15 cellular contexts compared by ENCODE assay signal in genomic region chr7:24378871-24379608, GRCh38.
A peak's percentile ranks its signal among the peaks of the same experiment; 100 is the strongest.
DNase-seq lines count a peak whose midpoint lies in the region; ATAC-seq, FAIRE-seq and TF ChIP-seq lines count a peak whose summit lies in the region.
"Had no signal": no experiment of that assay in that cellular context is flagged by ENCODE, and none has a peak within 500 bp of the region (broad histone marks: within the 10 kb centered on the region; RNA-seq: fewer than 3 reads in every experiment).

No MANE protein-coding gene starts in this region.

- H3K27ac Mint-ChIP-seq in GM23338: no peak overlapping the region; the same call in 1 of the 2 replicates
- H3K27ac Mint-ChIP-seq in activated naive CD8-positive, alpha-beta T cell treated with anti-CD3 and anti-CD28 coated beads, Interleukin-2, amount 50 U/mL, for 24 hours: no peak overlapping the region
- H3K27ac Mint-ChIP-seq: activated naive CD8-positive, alpha-beta T cell; CD8-positive, alpha-beta T cell; stimulated activated naive CD8-positive, alpha-beta T cell treated with anti-CD3 and anti-CD28 coated beads, Interleukin-15, amount 100 ng/mL, for 72 hours had no signal

- CTCF ChIA-PET in Panc1 (lab: Charles Lee): no interaction called here

- peaks cover 18% of the 10 kb centered on the region; the same call in 2 of the 3 replicates for H3K9me3 Mint-ChIP-seq in GM23338
- no peaks in the 10 kb centered on the region for H3K9me3 Mint-ChIP-seq in activated naive CD8-positive, alpha-beta T cell treated with anti-CD3 and anti-CD28 coated beads, Interleukin-2, amount 50 U/mL, for 24 hours
- H3K9me3 Mint-ChIP-seq: stimulated activated naive CD8-positive, alpha-beta T cell treated with anti-CD3 and anti-CD28 coated beads, Interleukin-15, amount 100 ng/mL, for 72 hours had no signal

- H3K4me3 Mint-ChIP-seq in GM23338: no peak overlapping the region
- H3K4me3 Mint-ChIP-seq in activated naive CD8-positive, alpha-beta T cell treated with anti-CD3 and anti-CD28 coated beads, Interleukin-2, amount 50 U/mL, for 24 hours: no peak overlapping the region
- H3K4me3 Mint-ChIP-seq: activated naive CD8-positive, alpha-beta T cell; CD8-positive, alpha-beta T cell; stimulated activated naive CD8-positive, alpha-beta T cell treated with anti-CD3 and anti-CD28 coated beads, Interleukin-15, amount 100 ng/mL, for 72 hours had no signal

- H3K4me1 ChIP-seq in GM23338 (ENCODE audit: insufficient read depth): peaks cover 64% of the 10 kb centered on the region
- no peaks in the 10 kb centered on the region for H3K4me1 ChIP-seq in Panc1 (ENCODE audit: control insufficient read depth, insufficient read depth, low read length)
- no peaks in the 10 kb centered on the region for H3K4me1 ChIP-seq in pancreas
- H3K4me1 ChIP-seq in heart left ventricle: no peaks in the 10 kb centered on the region

- no peaks in the 10 kb centered on the region for H4K20me1 ChIP-seq in GM23338 (replicated peaks; ENCODE audit: insufficient read depth)

- H3F3A ChIP-seq in GM23338 (replicated peaks; ENCODE audit: low read depth): no peaks in the 10 kb centered on the region; the same call in 1 of the 2 replicates

- no peak for ATAC-seq in GM23338
- ATAC-seq in Panc1: peak; percentile 65
- peak; percentile 50 to 88 (median 72) for ATAC-seq in pancreas
- ATAC-seq in heart left ventricle: no peak
- ATAC-seq in activated naive CD8-positive, alpha-beta T cell treated with anti-CD3 and anti-CD28 coated beads, Interleukin-2, amount 50 U/mL, for 24 hours: no peak
- ATAC-seq: CD8-positive, alpha-beta T cell; stimulated activated naive CD8-positive, alpha-beta T cell treated with anti-CD3 and anti-CD28 coated beads, Interleukin-15, amount 100 ng/mL, for 72 hours had no signal

- H3K4me3 ChIP-seq in GM23338 (no peak overlapping the region), Panc1 (ENCODE audit: low read depth in 2 of 2, low read length in 2 of 2) (no peak overlapping the region), pancreas (no peak overlapping the region), heart left ventricle (no peak overlapping the region)
- H3K4me3 ChIP-seq: dorsolateral prefrontal cortex had no signal

- 56 to 61% methylated on average over 8 of the region's 8 CpGs for WGBS in pancreas, 2 donors
- 70 to 76% (median 73%) methylated on average over 8 of the region's 8 CpGs for WGBS in heart left ventricle, 4 donors

- peaks cover 64% of the 10 kb centered on the region for H3K4me1 Mint-ChIP-seq in GM23338
- no peaks in the 10 kb centered on the region for H3K4me1 Mint-ChIP-seq in activated naive CD8-positive, alpha-beta T cell treated with anti-CD3 and anti-CD28 coated beads, Interleukin-2, amount 50 U/mL, for 24 hours
- H3K4me1 Mint-ChIP-seq: stimulated activated naive CD8-positive, alpha-beta T cell treated with anti-CD3 and anti-CD28 coated beads, Interleukin-15, amount 100 ng/mL, for 72 hours had no signal

- H3K4me2 ChIP-seq in GM23338: peak overlapping the region; percentile 18; the same call in 1 of the 2 replicates

- H2AFZ ChIP-seq in GM23338: no peak overlapping the region

- TF ChIP-seq POLR2A in heart left ventricle (IDR thresholded peaks at IDR 0.05): no peak
- TF ChIP-seq POLR2A in erythroblast (IDR thresholded peaks at IDR 0.05; ENCODE audit: low read length): no peak

- H3K36me3 Mint-ChIP-seq in GM23338 (ENCODE audit: low read depth): peaks cover 26% of the 10 kb centered on the region
- no peaks in the 10 kb centered on the region for H3K36me3 Mint-ChIP-seq in activated naive CD8-positive, alpha-beta T cell treated with anti-CD3 and anti-CD28 coated beads, Interleukin-2, amount 50 U/mL, for 24 hours (ENCODE audit: low read depth)
- H3K36me3 Mint-ChIP-seq: activated naive CD8-positive, alpha-beta T cell; CD8-positive, alpha-beta T cell had no signal

- BruUV-seq in Panc1 (replicated peaks; lab: Mats Ljungman, UMichigan): no TSS peak

- intact Hi-C loops in Panc1 (cut with micrococcal nuclease; ENCODE audit: unreplicated experiment) (no loop called here), pancreas (cut with DNase I) (no loop called here), heart left ventricle (cut with DNase I) (no loop called here)

- 0 out of 2 replicates have a peak, but pooled peaks cover 6% of the 10 kb centered on the region for H3K36me3 ChIP-seq in GM23338 (ENCODE audit: insufficient read depth)
- no peaks in the 10 kb centered on the region for H3K36me3 ChIP-seq in Panc1 (ENCODE audit: control insufficient read depth, insufficient read depth, low read length)
- H3K36me3 ChIP-seq in pancreas: no peaks in the 10 kb centered on the region
- H3K36me3 ChIP-seq in heart left ventricle: no peaks in the 10 kb centered on the region

- FAIRE-seq in pancreas (lab: Jason Lieb, UNC): no peak

- no peaks in the 10 kb centered on the region; the same call in 1 of the 2 replicates for H3K79me2 ChIP-seq in GM23338 (replicated peaks; ENCODE audit: insufficient read depth)

- H3K27ac ChIP-seq in GM23338 (ENCODE audit: low read depth) (no peak overlapping the region), Panc1 (ENCODE audit: low read length) (no peak overlapping the region), epithelial cell of prostate (no peak overlapping the region), pancreas (no peak overlapping the region), heart left ventricle (no peak overlapping the region)
- H3K27ac ChIP-seq: dorsolateral prefrontal cortex had no signal

- DNase-seq in GM23338 (ENCODE audit: low spot score): no peak
- no peak for DNase-seq in Panc1 (ENCODE audit: low read depth, low spot score)
- DNase-seq in epithelial cell of prostate (ENCODE audit: low read depth, low spot score): peak; percentile 43
- DNase-seq in pancreas: peak in 3 of 6 donors; percentile 5 to 29 (median 18)
- DNase-seq in heart left ventricle: no peak
- DNase-seq in activated naive CD8-positive, alpha-beta T cell treated with anti-CD3 and anti-CD28 coated beads, Interleukin-2, amount 50 U/mL, for 24 hours: no peak
- no peak for DNase-seq in erythroblast (lab: John Stamatoyannopoulos, UW)
- DNase-seq in NOMO-1 treated with dmso at 0.1 percent for 144 hours (lab: John Stamatoyannopoulos, UW; ENCODE audit: unreplicated experiment): no peak
- DNase-seq: CD8-positive, alpha-beta T cell; dorsolateral prefrontal cortex; KG1; NCI-H2029 treated with DMSO at 0.1 percent for 48 hours; stimulated activated CD4-positive, alpha-beta T cell treated with anti-CD3 and anti-CD28 coated beads, Interleukin-4, amount 100 ng/mL, for 24 hours; stimulated activated naive CD8-positive, alpha-beta T cell treated with anti-CD3 and anti-CD28 coated beads, Interleukin-15, amount 100 ng/mL, for 72 hours had no signal

- H3K27me3 ChIP-seq in GM23338 (ENCODE audit: insufficient read depth) (no peaks in the 10 kb centered on the region), Panc1 (ENCODE audit: control insufficient read depth, insufficient read depth, low read length) (no peaks in the 10 kb centered on the region), pancreas (no peaks in the 10 kb centered on the region), heart left ventricle (peaks cover 0 to 5% (median 0%) of the 10 kb centered on the region in 9 donors)

- TF ChIP-seq CTCF in GM23338 (conservative IDR thresholded peaks at IDR 0.05; ENCODE audit: low read depth in 2 of 2): no peak
- TF ChIP-seq CTCF in Panc1 (IDR thresholded peaks at IDR 0.05): no peak
- TF ChIP-seq CTCF in pancreas (IDR thresholded peaks at IDR 0.05): no peak
- TF ChIP-seq CTCF in heart left ventricle (IDR thresholded peaks at IDR 0.05): no peak

- POLR2A ChIA-PET in Panc1 (lab: Charles Lee): no interaction called here

- peaks cover 4% of the 10 kb centered on the region for H3K27me3 Mint-ChIP-seq in GM23338 (ENCODE audit: insufficient read depth, low read depth, poor library complexity)
- no peaks in the 10 kb centered on the region for H3K27me3 Mint-ChIP-seq in activated naive CD8-positive, alpha-beta T cell treated with anti-CD3 and anti-CD28 coated beads, Interleukin-2, amount 50 U/mL, for 24 hours
- H3K27me3 Mint-ChIP-seq: activated naive CD8-positive, alpha-beta T cell had no signal

- H3K9me3 ChIP-seq in Panc1 (ENCODE audit: control insufficient read depth, insufficient read depth, low read depth, low read length): no peaks in the 10 kb centered on the region
- H3K9me3 ChIP-seq in pancreas: no peaks in the 10 kb centered on the region
- peaks cover 0 to 8% (median 0%) of the 10 kb centered on the region in 12 donors for H3K9me3 ChIP-seq in heart left ventricle

- peaks cover 4% of the 10 kb centered on the region; the same call in 1 of the 2 replicates for H3K9me2 ChIP-seq in GM23338 (ENCODE audit: insufficient read depth)

- in situ Hi-C loops in Panc1 (cut with HindIII; ENCODE audit: low pct_unique_long_range_greater_than_20kb, low sequenced_read_pairs): no loop called here

TF ChIP-seq in GM23338, 12 proteins besides CTCF, POLR2A, EP300 and RAD21 (continues in another document):
- TF ChIP-seq EZH2phosphoT487 (IDR thresholded peaks at IDR 0.05; ENCODE audit: unreplicated experiment): no peak

Comparison
In these comparisons a context has a peak if more than half of its experiments do, and no peak if none do; other contexts are left out.
1. ATAC-seq: peak in Panc1 (single experiment) and pancreas (4 of 4); none in GM23338 (single experiment), heart left ventricle (0 of 4) and activated naive CD8-positive, alpha-beta T cell treated with anti-CD3 and anti-CD28 coated beads, Interleukin-2, amount 50 U/mL, for 24 hours (single experiment).